ENCODE assay signal across 24 cellular contexts in genomic region chr9:134052941-134053340, GRCh38. TPM values are rescaled to one million over a fixed set of nuclear protein-coding genes. Genes with fewer than 3 reads are reported as not detected.
A peak's percentile ranks its signal among the peaks of the same experiment; 100 is the strongest.
DNase-seq lines count a peak whose midpoint lies in the region; ATAC-seq, FAIRE-seq and TF ChIP-seq lines count a peak whose summit lies in the region.
"Had no signal": no experiment of that assay in that cellular context is flagged by ENCODE, and none has a peak within 500 bp of the region (broad histone marks: within the 10 kb centered on the region; RNA-seq: fewer than 3 reads in every experiment).

No MANE protein-coding gene starts in this region.

- no peak overlapping the region for H3K14ac ChIP-seq in H1 (ENCODE audit: insufficient read length)

- H4K20me1 ChIP-seq in HepG2 (ENCODE audit: insufficient read depth, low read length) (no peaks in the 10 kb centered on the region), H1 (replicated peaks in 1 of 2; ENCODE audit: control insufficient read depth in 1 of 2, insufficient read depth in 2 of 2, low read length in 2 of 2) (peaks cover 33 to 41% of the 10 kb centered on the region in 2 experiments), Karpas-422 (ENCODE audit: insufficient read depth, low read depth, low read length) (peaks cover 27% of the 10 kb centered on the region; the same call in 1 of the 2 replicates)

- H3K9ac ChIP-seq in HepG2 (ENCODE audit: insufficient read depth, low read depth, low read length) (no peak overlapping the region), H1 (replicated peaks in 1 of 4; ENCODE audit: extremely low read depth in 1 of 4, low read depth in 3 of 4, low read length in 3 of 4) (no peak overlapping the region), Karpas-422 (ENCODE audit: low read length) (no peak overlapping the region)
- H3K9ac ChIP-seq: GM23248 had no signal

- no peak overlapping the region for H3K56ac ChIP-seq in H1 (replicated peaks; ENCODE audit: insufficient read length, low read depth, low read length)

- no peak overlapping the region for H3K23ac ChIP-seq in H1 (ENCODE audit: insufficient read length)

- H3K4me2 ChIP-seq in HepG2 (ENCODE audit: low read depth, low read length): no peak overlapping the region
- no peak overlapping the region for H3K4me2 ChIP-seq in H1 (ENCODE audit: insufficient read depth in 1 of 2, low read depth in 2 of 2, low read length in 2 of 2)
- no peak overlapping the region for H3K4me2 ChIP-seq in Karpas-422 (ENCODE audit: low read depth, low read length, poor library complexity, severe bottlenecking)
- H3K4me2 ChIP-seq: A549 had no signal

- peaks cover 19% of the 10 kb centered on the region for H3K79me1 ChIP-seq in H1 (ENCODE audit: low read depth, low read length)

- H3K18ac ChIP-seq in H1 (ENCODE audit: extremely low read depth, low read length): no peak overlapping the region

- H4K91ac ChIP-seq in H1 (replicated peaks; ENCODE audit: insufficient read length, low read length): no peak overlapping the region

- peak overlapping the region; percentile 71 for H3K27ac Mint-ChIP-seq in progenitor cell of endocrine pancreas
- H3K27ac Mint-ChIP-seq in activated naive CD4-positive, alpha-beta T cell treated with anti-CD3 and anti-CD28 coated beads for 36 hours: no peak overlapping the region
- H3K27ac Mint-ChIP-seq: CD4-positive, alpha-beta T cell had no signal

- TF ChIP-seq CTCF in right lobe of liver (IDR thresholded peaks at IDR 0.05) (no peak), HepG2 (CRISPR knock-in tag; IDR thresholded peaks at IDR 0.05) (no peak), H1 (IDR thresholded peaks at IDR 0.05; ENCODE audit: control extremely low read depth in 1 of 3, insufficient read depth in 1 of 3, low read depth in 1 of 3, low read length in 3 of 3) (no peak), progenitor cell of endocrine pancreas (IDR thresholded peaks at IDR 0.05; ENCODE audit: unreplicated experiment) (no peak)

- H3K9me3 Mint-ChIP-seq in progenitor cell of endocrine pancreas (ENCODE audit: low read depth): no peaks in the 10 kb centered on the region
- H3K9me3 Mint-ChIP-seq in activated naive CD4-positive, alpha-beta T cell treated with anti-CD3 and anti-CD28 coated beads for 36 hours: no peaks in the 10 kb centered on the region
- H3K9me3 Mint-ChIP-seq: CD4-positive, alpha-beta T cell had no signal

- H3K9me2 ChIP-seq in Karpas-422 (replicated peaks; ENCODE audit: insufficient read depth, low read length): no peaks in the 10 kb centered on the region

- intact Hi-C loops in right lobe of liver (cut with DNase I): no loop called here
- intact Hi-C loops in HepG2 (cut with micrococcal nuclease; ENCODE audit: unreplicated experiment): no loop called here
- intact Hi-C loops in activated naive CD4-positive, alpha-beta T cell treated with anti-CD3 and anti-CD28 coated beads for 36 hours (cut with micrococcal nuclease): no loop called here

- H2BK120ac ChIP-seq in H1 (replicated peaks; ENCODE audit: low read depth, low read length): no peak overlapping the region

- H3K27me3 ChIP-seq in right lobe of liver (no peaks in the 10 kb centered on the region), HepG2 (ENCODE audit: control insufficient read depth in 1 of 2, insufficient read depth in 2 of 2, low read length in 2 of 2) (no peaks in the 10 kb centered on the region), H1 (replicated peaks in 1 of 4; ENCODE audit: control insufficient read depth in 3 of 4, extremely low read depth in 1 of 4, insufficient read depth in 3 of 4, low read length in 3 of 4) (no peaks in the 10 kb centered on the region), Karpas-422 (ENCODE audit: low read length) (no peaks in the 10 kb centered on the region)
- H3K27me3 ChIP-seq: BE2C had no signal

- TF ChIP-seq RAD21 in HepG2 (CRISPR knock-in tag; IDR thresholded peaks at IDR 0.05) (no peak), H1 (IDR thresholded peaks at IDR 0.05 in 1 of 2, conservative IDR thresholded peaks at IDR 0.05 in 1 of 2; ENCODE audit: low read depth in 2 of 2, low read length in 2 of 2) (no peak)

- no TSS peak for BruUV-seq in HepG2 (replicated peaks; lab: Mats Ljungman, UMichigan)

- ATAC-seq in right lobe of liver (no peak), HepG2 (no peak)
- ATAC-seq in activated CD4-positive, CD25-positive, alpha-beta regulatory T cell treated with anti-CD3 and anti-CD28 coated beads, Interleukin-2, amount 50 U/mL, for 24 hours: no peak
- ATAC-seq: A549 had no signal

- no peak for FAIRE-seq in HepG2 (lab: Jason Lieb, UNC)
- no peak for FAIRE-seq in H1 (lab: Jason Lieb, UNC)
- FAIRE-seq: A549, GM12891 had no signal

- TF ChIP-seq EP300 in HepG2 (IDR thresholded peaks at IDR 0.05; ENCODE audit: low read depth in 2 of 2, low read length in 2 of 2): no peak
- TF ChIP-seq EP300 in HepG2 (CRISPR knock-in tag; IDR thresholded peaks at IDR 0.05; ENCODE audit: borderline replicate concordance): no peak
- TF ChIP-seq EP300 in H1 (IDR thresholded peaks at IDR 0.05; ENCODE audit: borderline replicate concordance in 1 of 2, low read depth in 2 of 2, low read length in 2 of 2): no peak

- H4K5ac ChIP-seq in H1 (ENCODE audit: insufficient read length, low read depth, low read length): no peak overlapping the region

- H3K36me3 ChIP-seq in right lobe of liver (peaks cover 0 to 27% (median 11%) of the 10 kb centered on the region in 4 donors), HepG2 (replicated peaks in 1 of 2; ENCODE audit: control insufficient read depth in 1 of 2, insufficient read depth in 2 of 2, low read length in 2 of 2) (peaks cover 32 to 56% of the 10 kb centered on the region in 2 experiments), H1 (ENCODE audit: control insufficient read depth in 2 of 4, insufficient read depth in 4 of 4, low read length in 3 of 4) (peaks cover 9 to 43% (median 40%) of the 10 kb centered on the region in 4 experiments), Karpas-422 (ENCODE audit: insufficient read depth, low read length) (no peaks in the 10 kb centered on the region)

- no peak overlapping the region for H3K4me3 ChIP-seq in right lobe of liver
- H3K4me3 ChIP-seq in HepG2 (replicated peaks in 1 of 3; ENCODE audit: insufficient read depth in 1 of 3, low read depth in 2 of 3, low read length in 3 of 3): no peak overlapping the region
- no peak overlapping the region for H3K4me3 ChIP-seq in H1 (ENCODE audit: extremely low read depth in 1 of 4, insufficient read depth in 2 of 4, low read depth in 3 of 4, low read length in 4 of 4)
- no peak overlapping the region for H3K4me3 ChIP-seq in Karpas-422 (ENCODE audit: low read length)
- H3K4me3 ChIP-seq: A549, GM23248, HAP-1 had no signal

- TF ChIP-seq POLR2A in right lobe of liver (IDR thresholded peaks at IDR 0.05): no peak
- no peak for TF ChIP-seq POLR2A in HepG2 (IDR thresholded peaks at IDR 0.05; ENCODE audit: insufficient read depth in 1 of 2, low read depth in 2 of 2, low read length in 2 of 2)
- no peak for TF ChIP-seq POLR2A in H1 (IDR thresholded peaks at IDR 0.05; ENCODE audit: control extremely low read depth in 1 of 2, low read depth in 2 of 2, low read length in 2 of 2)

- POLR2A ChIA-PET in HepG2 (lab: Yijun Ruan, JAX) (no interaction called here), H1 (lab: Charles Lee; ENCODE audit: partially characterized antibody) (interaction anchor here (0.7 to 3.9 kb wide), 3 partner anchors 9 to 24 kb away, joined by 3 to 19 read pairs (median 3); no protein-coding TSS in a partner anchor)

- H3K36me3 Mint-ChIP-seq in progenitor cell of endocrine pancreas (ENCODE audit: insufficient read depth): peaks cover 6% of the 10 kb centered on the region
- H3K36me3 Mint-ChIP-seq in activated naive CD4-positive, alpha-beta T cell treated with anti-CD3 and anti-CD28 coated beads for 36 hours (ENCODE audit: low read depth): peaks cover 8% of the 10 kb centered on the region

- no peak overlapping the region for H3K4ac ChIP-seq in H1 (replicated peaks; ENCODE audit: insufficient read length, low read depth, low read length)

- H2BK5ac ChIP-seq in H1 (ENCODE audit: low read depth, low read length): no peak overlapping the region

- peaks cover 7% of the 10 kb centered on the region for H3K4me1 Mint-ChIP-seq in progenitor cell of endocrine pancreas (ENCODE audit: low read depth)
- peaks cover 8% of the 10 kb centered on the region for H3K4me1 Mint-ChIP-seq in activated naive CD4-positive, alpha-beta T cell treated with anti-CD3 and anti-CD28 coated beads for 36 hours (ENCODE audit: low read depth)

- H3K23me2 ChIP-seq in H1 (ENCODE audit: low read depth, low read length): no peaks in the 10 kb centered on the region

- no peaks in the 10 kb centered on the region for H3K27me3 Mint-ChIP-seq in progenitor cell of endocrine pancreas
- no peaks in the 10 kb centered on the region for H3K27me3 Mint-ChIP-seq in activated naive CD4-positive, alpha-beta T cell treated with anti-CD3 and anti-CD28 coated beads for 36 hours (ENCODE audit: low read depth)
- H3K27me3 Mint-ChIP-seq: CD4-positive, alpha-beta T cell had no signal

- H2AK5ac ChIP-seq in H1 (ENCODE audit: low read depth, low read length): no peak overlapping the region

- peaks cover 0 to 51% (median 25%) of the 10 kb centered on the region in 4 donors for H3K4me1 ChIP-seq in right lobe of liver
- peaks cover 26% of the 10 kb centered on the region for H3K4me1 ChIP-seq in HepG2 (ENCODE audit: insufficient read depth, low read length)
- H3K4me1 ChIP-seq in H1 (replicated peaks in 1 of 4; ENCODE audit: control insufficient read depth in 3 of 4, insufficient read depth in 4 of 4, low read length in 3 of 4): peaks cover 0 to 7% (median 2%) of the 10 kb centered on the region in 4 experiments; a peak in 4 of 7 replicates
- H3K4me1 ChIP-seq in Karpas-422 (ENCODE audit: low read length): no peaks in the 10 kb centered on the region
- H3K4me1 ChIP-seq: BE2C, Caco-2, HAP-1 had no signal

- H3K9me3 ChIP-seq in right lobe of liver (no peaks in the 10 kb centered on the region), HepG2 (ENCODE audit: low read length) (no peaks in the 10 kb centered on the region), H1 (ENCODE audit: insufficient read depth in 2 of 2, low read depth in 1 of 2, low read length in 1 of 2) (no peaks in the 10 kb centered on the region), Karpas-422 (ENCODE audit: low read length) (no peaks in the 10 kb centered on the region)
- H3K9me3 ChIP-seq: A549, BE2C, Caco-2, HAP-1 had no signal

- H2AFZ ChIP-seq in HepG2 (ENCODE audit: low read length): no peak overlapping the region
- H2AFZ ChIP-seq in H1 (ENCODE audit: low read length): no peak overlapping the region
- no peak overlapping the region for H2AFZ ChIP-seq in Karpas-422 (ENCODE audit: low read length)
- H2AFZ ChIP-seq: GM23248 had no signal

- peak in 2 of 3 donors; percentile 10 to 36 for DNase-seq in right lobe of liver
- DNase-seq in HepG2 (ENCODE audit: low spot score): no peak
- DNase-seq in H1 (ENCODE audit: low read depth in 1 of 2, low spot score in 2 of 2): no peak
- no peak for DNase-seq in progenitor cell of endocrine pancreas (ENCODE audit: low spot score, unreplicated experiment)
- DNase-seq in Karpas-422: no peak
- no peak for DNase-seq in activated naive CD4-positive, alpha-beta T cell treated with anti-CD3 and anti-CD28 coated beads for 36 hours
- DNase-seq: Caco-2; CD4-positive, alpha-beta T cell; DMS 273 treated with DMSO at 0.1 percent for 48 hours; GM23248; KBM-7; NCI-H1092; NCI-H1436 treated with DMSO at 0.1 percent for 48 hours; NCI-H2029; NCI-H226; NCI-H510A treated with DMSO at 0.1 percent for 48 hours; NCI-H748 treated with DMSO at 0.1 percent for 48 hours; NK-92 treated with Interleukin-12 subunit alpha and Interleukin-12 subunit beta, amount 100 ng/mL, for 24 hours had no signal

- in situ Hi-C loops in HepG2 (cut with HindIII; ENCODE audit: extremely low pct_ligation_motif_present, low pct_unique_long_range_greater_than_20kb): no loop called here

- no peak overlapping the region for H3K4me3 Mint-ChIP-seq in progenitor cell of endocrine pancreas (ENCODE audit: low read depth)
- no peak overlapping the region for H3K4me3 Mint-ChIP-seq in activated naive CD4-positive, alpha-beta T cell treated with anti-CD3 and anti-CD28 coated beads for 36 hours
- H3K4me3 Mint-ChIP-seq: CD4-positive, alpha-beta T cell had no signal

- CTCF ChIA-PET in HepG2 (lab: Yijun Ruan, JAX; ENCODE audit: low intra/inter-chr PET ratio, low total read pairs) (no interaction called here), H1 (lab: Charles Lee; ENCODE audit: partially characterized antibody) (interaction anchor here (2.3 kb wide), 1 partner anchor 10 kb away, joined by 7 read pairs; no protein-coding TSS in a partner anchor)
- CTCF ChIA-PET in activated naive CD4-positive, alpha-beta T cell treated with anti-CD3 and anti-CD28 coated beads for 36 hours (lab: Charles Lee): no interaction called here

- H2BK12ac ChIP-seq in H1 (ENCODE audit: low read depth, low read length): no peak overlapping the region

- WGBS in right lobe of liver (ENCODE audit: insufficient coverage, low coverage, low lambda C conversion rate, missing lambda C conversion rate): 88% methylated on average over 6 of the region's 16 CpGs
- WGBS in HepG2 (ENCODE audit: low lambda C conversion rate): 97% methylated on average over 9 of the region's 16 CpGs
- 95% methylated on average over 16 of the region's 16 CpGs; no CpG with 5 or more reads in 1 of the 2 experiments for WGBS in H1 (ENCODE audit: extremely low coverage in 1 of 2, insufficient coverage in 1 of 2, insufficient read length in 1 of 2, insufficient replicate concordance in 2 of 2, low coverage in 1 of 2, low lambda C conversion rate in 2 of 2, missing lambda C conversion rate in 1 of 2), 2 experiments

- peak overlapping the region; percentile 46; the same call in 1 of the 2 replicates for H4K8ac ChIP-seq in H1 (ENCODE audit: extremely low read depth, insufficient read depth, low read length)

- H3K27ac ChIP-seq in right lobe of liver (no peak overlapping the region), HepG2 (ENCODE audit: extremely low read length, insufficient read depth, low read length) (no peak overlapping the region), H1 (ENCODE audit: low read depth, low read length) (no peak overlapping the region), Karpas-422 (ENCODE audit: low read length) (no peak overlapping the region)
- H3K27ac ChIP-seq: A549, GM23248, HL-60 had no signal

- H2BK15ac ChIP-seq in H1 (ENCODE audit: low read length): no peak overlapping the region

- H3K79me2 ChIP-seq in HepG2 (ENCODE audit: insufficient read depth, low read length) (peaks cover 42% of the 10 kb centered on the region), H1 (ENCODE audit: control insufficient read depth in 1 of 2, insufficient read depth in 2 of 2, low read length in 2 of 2) (peaks cover 6 to 49% of the 10 kb centered on the region in 2 experiments; a peak in 3 of 4 replicates), Karpas-422 (ENCODE audit: low read length) (peaks cover 34% of the 10 kb centered on the region)

- H2BK20ac ChIP-seq in H1 (ENCODE audit: low read length): no peak overlapping the region

RNA-seq across cellular contexts. Expression of gene BRD3, which starts 14.9 kb away (rescaled TPM):
- 10 to 100 TPM; 10.7 to 25.4 (median 21.1) TPM for total RNA-seq in right lobe of liver
- total RNA-seq in HepG2 (2016; rRNA removed; fragmentation: Illumina TruSeq; extraction: Trizol): 5.9 and 11.2 TPM in 2 replicates
- 1.2 TPM in 2 replicates for total RNA-seq in HepG2 (2016; cell fraction: cytosol; rRNA removed; fragmentation: Illumina TruSeq; extraction: Trizol; ENCODE audit: low read depth)
- 7.7 and 8.4 TPM in 2 replicates for total RNA-seq in HepG2 (2016; cell fraction: insoluble cytoplasmic fraction; rRNA removed; fragmentation: Illumina TruSeq; extraction: Trizol)
- 4.3 and 4.8 TPM in 2 replicates for total RNA-seq in HepG2 (2016; cell fraction: membrane; rRNA removed; fragmentation: Illumina TruSeq; extraction: Trizol)
- 8.6 and 9.0 TPM in 2 replicates for total RNA-seq in HepG2 (2016; cell fraction: nucleus; rRNA removed; fragmentation: Illumina TruSeq; extraction: Trizol)
- polyA plus RNA-seq in HepG2 (2011; rRNA removed): 12.8 and 12.9 TPM in 2 replicates
- polyA plus RNA-seq in HepG2 (2011; cell fraction: cytosol; rRNA removed): 7.3 and 8.3 TPM in 2 replicates
- polyA plus RNA-seq in HepG2 (2011; cell fraction: nucleus; rRNA removed): 33.7 and 42.3 TPM in 2 replicates
- 22.7 and 27.4 TPM in 2 replicates for polyA plus RNA-seq in HepG2 (2012)
- 1.8 and 2.3 TPM in 2 replicates for polyA plus RNA-seq in HepG2 (2016; cell fraction: cytosol; fragmentation: Illumina TruSeq; extraction: Trizol; ENCODE audit: low read depth)
- 12.6 and 17.1 TPM in 2 replicates for polyA plus RNA-seq in HepG2 (2016; cell fraction: insoluble cytoplasmic fraction; fragmentation: Illumina TruSeq; extraction: Trizol; ENCODE audit: low read depth)
- polyA plus RNA-seq in HepG2 (2016; cell fraction: membrane; fragmentation: Illumina TruSeq; extraction: Trizol; ENCODE audit: low read depth): 4.3 and 4.6 TPM in 2 replicates
- polyA plus RNA-seq in HepG2 (2016; cell fraction: nucleus; fragmentation: Illumina TruSeq; extraction: Trizol; ENCODE audit: insufficient read depth, low read depth): 21.2 and 21.4 TPM in 2 replicates
- 15.0 and 25.5 TPM in 2 replicates for polyA minus RNA-seq in HepG2 (2011; rRNA and poly(A)+ RNA removed; ENCODE audit: low replicate concordance)
- 23.5 and 27.0 TPM in 2 replicates for polyA minus RNA-seq in HepG2 (2011; cell fraction: cytosol; rRNA and poly(A)+ RNA removed)
- 13.3 and 16.8 TPM in 2 replicates for polyA minus RNA-seq in HepG2 (2011; cell fraction: nucleus; rRNA and poly(A)+ RNA removed)
- 82.7 and 87.8 TPM in 2 replicates for total RNA-seq in H1 (2021; fragmentation: NEBNext Ultra II Directional; extraction: Animal tissue kit (Norgen Biotek cat#: 25700))
- polyA plus RNA-seq in H1 (2011; rRNA removed): 31.0 and 38.4 TPM in 2 replicates
- 15.4 TPM for polyA plus RNA-seq in H1 (2011; cell fraction: cytosol; rRNA removed)
- polyA plus RNA-seq in H1 (2011; cell fraction: nucleus; rRNA removed): 36.5 TPM
- 46.3 to 49.6 TPM (median 47.8 TPM) in 4 replicates for polyA plus RNA-seq in H1 (2012, experiment 1 of 2)
- polyA plus RNA-seq in H1 (2012, experiment 2 of 2): 24.5 TPM
- 34.4 TPM for polyA plus RNA-seq in H1 (2013, experiment 1 of 2)
- polyA plus RNA-seq in H1 (2013, experiment 2 of 2): 34.5 TPM
- polyA minus RNA-seq in H1 (2011; rRNA and poly(A)+ RNA removed): 15.6 and 21.7 TPM in 2 replicates
- polyA minus RNA-seq in H1 (2011; cell fraction: cytosol; rRNA and poly(A)+ RNA removed): 51.7 TPM
- 35.8 TPM for polyA minus RNA-seq in H1 (2011; cell fraction: nucleus; rRNA and poly(A)+ RNA removed)
- total RNA-seq in progenitor cell of endocrine pancreas: 96.0 and 98.1 TPM in 2 replicates
- 4.0 and 7.2 TPM in 2 replicates for total RNA-seq in Karpas-422 (2014; rRNA removed; shearing (Covaris generic); ENCODE audit: low replicate concordance)
- total RNA-seq in activated naive CD4-positive, alpha-beta T cell treated with anti-CD3 and anti-CD28 coated beads for 36 hours: 10 to 100 TPM; 34.2 to 36.6 TPM

RNA-seq across cellular contexts. Expression of gene BRD3OS, which starts 27.7 kb away (rescaled TPM):
- total RNA-seq in right lobe of liver (1 to 10 TPM; 3.2 to 8.1 (median 5.9) TPM), HepG2 (2016; rRNA removed; fragmentation: Illumina TruSeq; extraction: Trizol) (4.9 and 5.0 TPM in 2 replicates), progenitor cell of endocrine pancreas (21.8 and 28.0 TPM in 2 replicates)
- 2.6 and 4.1 TPM in 2 replicates for total RNA-seq in HepG2 (2016; cell fraction: cytosol; rRNA removed; fragmentation: Illumina TruSeq; extraction: Trizol; ENCODE audit: low read depth)
- 4.9 and 5.5 TPM in 2 replicates for total RNA-seq in HepG2 (2016; cell fraction: insoluble cytoplasmic fraction; rRNA removed; fragmentation: Illumina TruSeq; extraction: Trizol)
- total RNA-seq in HepG2 (2016; cell fraction: membrane; rRNA removed; fragmentation: Illumina TruSeq; extraction: Trizol): 10.3 and 11.9 TPM in 2 replicates
- 3.1 and 4.3 TPM in 2 replicates for total RNA-seq in HepG2 (2016; cell fraction: nucleus; rRNA removed; fragmentation: Illumina TruSeq; extraction: Trizol)
- polyA plus RNA-seq in HepG2 (2011; rRNA removed) (3.9 and 5.7 TPM in 2 replicates), H1 (2011; rRNA removed) (12.7 and 13.6 TPM in 2 replicates)
- polyA plus RNA-seq in HepG2 (2011; cell fraction: cytosol; rRNA removed): 3.3 and 4.0 TPM in 2 replicates
- 3.3 and 3.7 TPM in 2 replicates for polyA plus RNA-seq in HepG2 (2011; cell fraction: nucleus; rRNA removed)
- polyA plus RNA-seq in HepG2 (2012): 2.3 and 2.6 TPM in 2 replicates
- polyA plus RNA-seq in HepG2 (2016; cell fraction: cytosol; fragmentation: Illumina TruSeq; extraction: Trizol; ENCODE audit: low read depth): 4.5 and 6.0 TPM in 2 replicates
- 5.4 and 5.8 TPM in 2 replicates for polyA plus RNA-seq in HepG2 (2016; cell fraction: insoluble cytoplasmic fraction; fragmentation: Illumina TruSeq; extraction: Trizol; ENCODE audit: low read depth)
- 8.8 and 10.1 TPM in 2 replicates for polyA plus RNA-seq in HepG2 (2016; cell fraction: membrane; fragmentation: Illumina TruSeq; extraction: Trizol; ENCODE audit: low read depth)
- polyA plus RNA-seq in HepG2 (2016; cell fraction: nucleus; fragmentation: Illumina TruSeq; extraction: Trizol; ENCODE audit: insufficient read depth, low read depth): 4.3 and 5.4 TPM in 2 replicates
- polyA minus RNA-seq in HepG2 (2011; rRNA and poly(A)+ RNA removed; ENCODE audit: low replicate concordance): 5.6 and 12.7 TPM in 2 replicates
- 2.5 and 3.1 TPM in 2 replicates for polyA minus RNA-seq in HepG2 (2011; cell fraction: cytosol; rRNA and poly(A)+ RNA removed)
- polyA minus RNA-seq in HepG2 (2011; cell fraction: nucleus; rRNA and poly(A)+ RNA removed): 1.5 and 2.1 TPM in 2 replicates
- total RNA-seq in H1 (2021; fragmentation: NEBNext Ultra II Directional; extraction: Animal tissue kit (Norgen Biotek cat#: 25700)): 17.2 and 20.2 TPM in 2 replicates
- polyA plus RNA-seq in H1 (2011; cell fraction: cytosol; rRNA removed): 13.0 TPM
- 11.0 TPM for polyA plus RNA-seq in H1 (2011; cell fraction: nucleus; rRNA removed)
- 12.5 to 16.9 TPM (median 14.6 TPM) in 4 replicates for polyA plus RNA-seq in H1 (2012, experiment 1 of 2)
- polyA plus RNA-seq in H1 (2012, experiment 2 of 2): 17.3 TPM
- 11.6 TPM for polyA plus RNA-seq in H1 (2013, experiment 1 of 2)
- polyA plus RNA-seq in H1 (2013, experiment 2 of 2): 12.4 TPM
- polyA minus RNA-seq in H1 (2011; rRNA and poly(A)+ RNA removed): 6.7 and 9.0 TPM in 2 replicates
- 10.8 TPM for polyA minus RNA-seq in H1 (2011; cell fraction: cytosol; rRNA and poly(A)+ RNA removed)
- 7.3 TPM for polyA minus RNA-seq in H1 (2011; cell fraction: nucleus; rRNA and poly(A)+ RNA removed)
- 41.0 and 49.5 TPM in 2 replicates for total RNA-seq in Karpas-422 (2014; rRNA removed; shearing (Covaris generic); ENCODE audit: low replicate concordance)
- total RNA-seq in activated naive CD4-positive, alpha-beta T cell treated with anti-CD3 and anti-CD28 coated beads for 36 hours: 1 to 10 TPM; 6.3 to 6.7 TPM

Comparison
In these comparisons a context has a peak if more than half of its experiments do, and no peak if none do; other contexts are left out.
1. DNase-seq: peak in right lobe of liver (2 of 3); none in HepG2 (single experiment), H1 (0 of 2), progenitor cell of endocrine pancreas (single experiment), Karpas-422 (single experiment) and activated naive CD4-positive, alpha-beta T cell treated with anti-CD3 and anti-CD28 coated beads for 36 hours (single experiment).